Comparison of ENCODE assay signal across 8 cellular contexts in the genomic region with DNA sequence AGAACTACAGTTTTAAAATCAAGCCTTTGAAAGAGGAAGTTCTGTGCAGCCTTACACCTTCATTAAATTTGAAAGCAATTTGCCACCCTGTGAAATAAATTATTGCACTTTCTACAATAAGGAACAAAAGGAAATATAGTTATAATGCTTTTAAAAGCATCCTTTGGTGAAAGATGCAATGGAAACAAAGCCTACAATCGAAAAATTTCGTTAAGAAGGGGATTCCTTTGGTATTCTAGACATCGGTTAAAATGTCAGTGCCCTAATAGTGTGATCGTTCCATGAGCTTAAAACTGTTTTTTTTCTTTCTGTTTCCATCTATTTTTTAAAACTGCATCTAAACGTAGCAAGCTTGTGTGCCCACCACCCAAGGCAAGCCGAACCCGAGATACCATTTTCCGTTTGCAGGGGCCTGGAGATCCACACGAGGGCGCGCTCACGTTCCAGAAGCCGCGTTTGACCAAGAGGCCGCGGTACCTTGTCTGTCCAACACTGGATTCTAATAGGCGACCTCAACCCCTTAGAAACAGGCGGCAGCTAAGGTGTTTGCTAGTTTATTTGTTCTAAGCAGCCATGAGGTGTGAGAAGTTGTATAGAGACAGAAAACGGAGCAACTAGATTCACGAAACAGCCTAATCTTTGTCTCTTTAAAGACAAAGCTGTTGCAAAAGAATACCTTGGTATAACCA. TPM values are rescaled to one million over a fixed set of nuclear protein-coding genes. Genes with fewer than 3 reads are reported as not detected.
DNase-seq lines count a peak whose midpoint lies in the region; ATAC-seq, FAIRE-seq and TF ChIP-seq lines count a peak whose summit lies in the region.

No MANE protein-coding gene starts in this region.

- no peak for TF ChIP-seq POLR2A in Peyer's patch (IDR thresholded peaks at IDR 0.05)
- no peak for TF ChIP-seq POLR2A in tibial nerve (IDR thresholded peaks at IDR 0.05)

- ATAC-seq in HG03039 (IDR thresholded peaks at IDR 0.05; ENCODE audit: unreplicated experiment), result no peak

- intact Hi-C loops in Calu3 (cut with micrococcal nuclease; ENCODE audit: unreplicated experiment), result no loop called here

- no peak overlapping the region for H3K27ac Mint-ChIP-seq in Calu3 (ENCODE audit: unreplicated experiment)

- BruUV-seq in Calu3 (replicated peaks; lab: Mats Ljungman, UMichigan), result no TSS peak

- peaks cover 71% of the 10 kb centered on the region for H3K27me3 Mint-ChIP-seq in Calu3 (ENCODE audit: unreplicated experiment)

- H3K9me3 ChIP-seq in Peyer's patch, result peaks cover 0 to 5% (median 0%) of the 10 kb centered on the region in 4 donors
- H3K9me3 ChIP-seq in tibial nerve, result no peaks in the 10 kb centered on the region

- H3K27me3 ChIP-seq in HL-60 (ENCODE audit: insufficient read depth, poor library complexity, severe bottlenecking) (peaks cover 74% of the 10 kb centered on the region), Peyer's patch (peaks cover 0 to 90% of the 10 kb centered on the region in 2 donors), tibial nerve (peaks cover 0 to 97% of the 10 kb centered on the region in 2 donors)

- DNase-seq in D721Med (ENCODE audit: insufficient read length, low spot score) (no peak), HL-60 (ENCODE audit: low read depth in 1 of 2, low spot score in 1 of 2) (peak; percentile 36 to 48), Peyer's patch (peak in 2 of 3 donors; percentile 72 to 75), fibroblast of the aortic adventitia (ENCODE audit: low read depth) (peak; percentile 27), tibial nerve (ENCODE audit: low spot score in 2 of 2) (peak in 1 of 2 donors; percentile 46), hippocampal formation (lab: John Stamatoyannopoulos, UW) (no peak), Calu3 (no peak)

- H3K36me3 ChIP-seq in Peyer's patch (no peaks in the 10 kb centered on the region), tibial nerve (no peaks in the 10 kb centered on the region)

- H3K36me3 Mint-ChIP-seq in Calu3 (ENCODE audit: insufficient read depth, unreplicated experiment), result no peaks in the 10 kb centered on the region

- H3K4me3 ChIP-seq in HL-60 (replicated peaks; ENCODE audit: insufficient read depth, low read length) (no peak overlapping the region), Peyer's patch (no peak overlapping the region), fibroblast of the aortic adventitia (ENCODE audit: low read depth, low read length) (no peak overlapping the region), tibial nerve (no peak overlapping the region)

- TF ChIP-seq EP300 in tibial nerve (IDR thresholded peaks at IDR 0.05), result peak in 1 of 2 donors; percentile 48

- no peak overlapping the region for H3K4me3 Mint-ChIP-seq in Calu3 (ENCODE audit: low read depth, unreplicated experiment)

- H3K27ac ChIP-seq in HL-60 (replicated peaks) (no peak overlapping the region), Peyer's patch (no peak overlapping the region), tibial nerve (no peak overlapping the region)

- H3K9me3 Mint-ChIP-seq in Calu3 (ENCODE audit: low read depth, unreplicated experiment), result no peaks in the 10 kb centered on the region

- peaks cover 0 to 26% (median 1%) of the 10 kb centered on the region in 4 donors for H3K4me1 ChIP-seq in Peyer's patch
- peaks cover 0 to 37% (median 4%) of the 10 kb centered on the region in 4 donors for H3K4me1 ChIP-seq in tibial nerve

- peaks cover 5% of the 10 kb centered on the region for H3K4me1 Mint-ChIP-seq in Calu3 (ENCODE audit: low read depth, unreplicated experiment)

- WGBS in tibial nerve, 2 donors, result 9 to 14% methylated on average over 20 of the region's 20 CpGs

- FAIRE-seq in D721Med (lab: Jason Lieb, UNC), result no peak

- TF ChIP-seq CTCF in D721Med (IDR thresholded peaks at IDR 0.05; ENCODE audit: insufficient read depth, missing control alignments), result peak; percentile 83
- peak; percentile 56 for TF ChIP-seq CTCF in HL-60 (IDR thresholded peaks at IDR 0.05; ENCODE audit: insufficient read depth, low read length)
- peak in 4 of 6 experiments; percentile 39 to 56 (median 44) for TF ChIP-seq CTCF in Peyer's patch (IDR thresholded peaks at IDR 0.05)
- TF ChIP-seq CTCF in fibroblast of the aortic adventitia (IDR thresholded peaks at IDR 0.05; ENCODE audit: insufficient read depth, low read length), result peak; percentile 60
- TF ChIP-seq CTCF in tibial nerve (IDR thresholded peaks at IDR 0.05), result peak in 4 of 5 experiments; percentile 23 to 32 (median 26)
- no peak for TF ChIP-seq CTCF in Calu3 (IDR thresholded peaks at IDR 0.05; ENCODE audit: unreplicated experiment)

- CTCF ChIA-PET in Calu3 (lab: Charles Lee), result interaction anchor here (1.3 kb wide), 1 partner anchor 323 kb away, joined by 7 read pairs; no protein-coding TSS in a partner anchor

RNA-seq across cellular contexts. Expression of a gene that starts 4.0 kb away (rescaled TPM):
- not detected for total RNA-seq in Peyer's patch
- not detected in 2 replicates for total RNA-seq in fibroblast of the aortic adventitia (ENCODE audit: low replicate concordance)
- 1 to 10 TPM in 2 of 4 donors, under 1 TPM in 1, not detected in 1; 0.21 to 1.8 (median 1.2) TPM for total RNA-seq in tibial nerve
- total RNA-seq in Calu3 (2022), result not detected in 2 replicates

RNA-seq across cellular contexts. Expression of a gene that starts 5.5 kb away (rescaled TPM):
- total RNA-seq in Peyer's patch, result not detected
- total RNA-seq in fibroblast of the aortic adventitia (ENCODE audit: low replicate concordance), result not detected in 2 replicates
- 1 to 10 TPM in 2 of 4 donors, under 1 TPM in 2; 0.39 to 2.1 (median 1.1) TPM for total RNA-seq in tibial nerve
- not detected in 2 replicates for total RNA-seq in Calu3 (2022)

RNA-seq across cellular contexts. Expression of a gene that starts 11.4 kb away (rescaled TPM):
- under 1 TPM in 1 of 4 donors, not detected in 3; 0.70 TPM for total RNA-seq in Peyer's patch
- total RNA-seq in fibroblast of the aortic adventitia (ENCODE audit: low replicate concordance), result not detected in 2 replicates
- total RNA-seq in tibial nerve, result 1 to 10 TPM; 1.9 to 9.4 (median 5.9) TPM
- not detected in 2 replicates for total RNA-seq in Calu3 (2022)

RNA-seq across cellular contexts. Expression of a gene that starts 11.5 kb away (rescaled TPM):
- total RNA-seq in Peyer's patch (not detected), fibroblast of the aortic adventitia (ENCODE audit: low replicate concordance) (not detected in 2 replicates), tibial nerve (not detected), Calu3 (2022) (not detected in 2 replicates)

RNA-seq across cellular contexts. Expression of a gene that starts 18.4 kb away (rescaled TPM):
- total RNA-seq in Peyer's patch, result 1 to 10 TPM; 3.3 to 9.1 (median 5.0) TPM
- total RNA-seq in fibroblast of the aortic adventitia (ENCODE audit: low replicate concordance), result 0.45 and 0.49 TPM in 2 replicates
- 10 to 100 TPM; 12.6 to 19.5 (median 16.7) TPM for total RNA-seq in tibial nerve
- total RNA-seq in Calu3 (2022), result not detected in 2 replicates

Comparison
In these comparisons a context has a peak if more than half of its experiments do, and no peak if none do; other contexts are left out.
1. DNase-seq: peak in HL-60 (2 of 2), Peyer's patch (2 of 3) and fibroblast of the aortic adventitia (single experiment); none in D721Med (single experiment), hippocampal formation (0 of 2) and Calu3 (single experiment).